ENCODE assay signal across 10 cellular contexts in genomic region chr1:28601696-28602095, GRCh38. TPM values are rescaled to one million over a fixed set of nuclear protein-coding genes. Genes with fewer than 3 reads are reported as not detected.
DNase-seq lines count a peak whose midpoint lies in the region; ATAC-seq and TF ChIP-seq lines count a peak whose summit lies in the region.
"Had no signal": no experiment of that assay in that cellular context is flagged by ENCODE, and none has a peak within 500 bp of the region (broad histone marks: within the 10 kb centered on the region; RNA-seq: fewer than 3 reads in every experiment).

No MANE protein-coding gene starts in this region.

- WGBS in mesenchymal stem cell = 9% methylated on average over 3 of the region's 3 CpGs
- WGBS in esophagus muscularis mucosa = 62% methylated on average over 2 of the region's 3 CpGs

- peaks cover 16 to 38% of the 10 kb centered on the region in 2 donors for H3K36me3 Mint-ChIP-seq in CD4-positive, alpha-beta memory T cell

- H2BK120ac ChIP-seq in mesenchymal stem cell (ENCODE audit: low read depth, low read length) = no peak overlapping the region

- H3K9ac ChIP-seq in mesenchymal stem cell (ENCODE audit: low read length) = peak overlapping the region; percentile 38
- H3K9ac ChIP-seq: parathyroid adenoma had no signal

- no peak for TF ChIP-seq POLR2A in esophagus muscularis mucosa (IDR thresholded peaks at IDR 0.05; ENCODE audit: low read depth)

- H2BK5ac ChIP-seq in mesenchymal stem cell (ENCODE audit: low read depth, low read length, poor library complexity, severe bottlenecking) = peak overlapping the region; percentile 0

- no peak overlapping the region for H3K4me3 Mint-ChIP-seq in CD4-positive, alpha-beta memory T cell

- H2BK12ac ChIP-seq in mesenchymal stem cell (ENCODE audit: low read length in 2 of 2) = no peak overlapping the region

- no peak overlapping the region for H3K4me3 ChIP-seq in ascending aorta
- H3K4me3 ChIP-seq in mesenchymal stem cell (ENCODE audit: insufficient read depth in 1 of 2, low read depth in 1 of 2, low read length in 2 of 2) = peak overlapping the region in 1 of 2 experiments; percentile 51
- H3K4me3 ChIP-seq in CD4-positive, alpha-beta memory T cell (ENCODE audit: low read length in 2 of 2) = no peak overlapping the region
- no peak overlapping the region for H3K4me3 ChIP-seq in esophagus muscularis mucosa

- CTCF ChIA-PET in CD4-positive, alpha-beta memory T cell (lab: Charles Lee; ENCODE audit: partially characterized antibody) = interaction anchor here (1.0 to 2.8 kb wide), 3 partner anchors 21 to 192 kb away, joined by 3 to 11 read pairs (median 4); no protein-coding TSS in a partner anchor

- H3K9me3 ChIP-seq in ascending aorta = no peaks in the 10 kb centered on the region
- no peaks in the 10 kb centered on the region for H3K9me3 ChIP-seq in mesenchymal stem cell (ENCODE audit: control insufficient read depth, low read length)
- H3K9me3 ChIP-seq in CD4-positive, alpha-beta memory T cell (ENCODE audit: control insufficient read depth in 1 of 2, low read length in 2 of 2) = no peaks in the 10 kb centered on the region
- no peaks in the 10 kb centered on the region for H3K9me3 ChIP-seq in esophagus muscularis mucosa

- H3K14ac ChIP-seq in mesenchymal stem cell (ENCODE audit: low read length in 2 of 2) = no peak overlapping the region

- peak overlapping the region in 1 of 7 donors; percentile 48 for H3K27ac Mint-ChIP-seq in CD4-positive, alpha-beta memory T cell

- peak overlapping the region; percentile 15 for H2AK5ac ChIP-seq in mesenchymal stem cell (ENCODE audit: low read length, severe bottlenecking)

- H3K36me3 ChIP-seq in ascending aorta = peaks cover 29 to 34% of the 10 kb centered on the region in 2 donors
- peaks cover 22 to 34% of the 10 kb centered on the region in 2 experiments for H3K36me3 ChIP-seq in mesenchymal stem cell (ENCODE audit: control insufficient read depth in 1 of 2, insufficient read depth in 2 of 2, low read depth in 1 of 2, low read length in 2 of 2)
- H3K36me3 ChIP-seq in CD4-positive, alpha-beta memory T cell (ENCODE audit: insufficient read depth, low read length) = peaks cover 23% of the 10 kb centered on the region
- H3K36me3 ChIP-seq in esophagus muscularis mucosa = peaks cover 21 to 52% (median 43%) of the 10 kb centered on the region in 4 donors

- in situ Hi-C loops in Caki2 (cut with HindIII; ENCODE audit: low pct_unique_long_range_greater_than_20kb, low sequenced_read_pairs) = no loop called here

- H3K27me3 Mint-ChIP-seq in CD4-positive, alpha-beta memory T cell = no peaks in the 10 kb centered on the region

- H3K27me3 ChIP-seq in ascending aorta (no peaks in the 10 kb centered on the region), mesenchymal stem cell (ENCODE audit: control insufficient read depth in 1 of 2, insufficient read depth in 1 of 2, low read length in 2 of 2) (no peaks in the 10 kb centered on the region), esophagus muscularis mucosa (no peaks in the 10 kb centered on the region)
- no peaks in the 10 kb centered on the region for H3K27me3 ChIP-seq in CD4-positive, alpha-beta memory T cell (ENCODE audit: insufficient read depth, low read length)

- peaks cover 0 to 3% (median 0%) of the 10 kb centered on the region in 8 donors for H3K9me3 Mint-ChIP-seq in CD4-positive, alpha-beta memory T cell

- H3K79me1 ChIP-seq in mesenchymal stem cell (replicated peaks; ENCODE audit: low read length, poor library complexity, severe bottlenecking) = no peaks in the 10 kb centered on the region

- peak overlapping the region; percentile 36 for H3K4me2 ChIP-seq in mesenchymal stem cell (ENCODE audit: low read length, poor library complexity, severe bottlenecking)

- intact Hi-C loops in ascending aorta (cut with DNase I) (loop anchor here (1.0 to 2.0 kb wide), 3 partner anchors 83 to 241 kb away; no protein-coding TSS in a partner anchor), esophagus muscularis mucosa (cut with DNase I) (loop anchor here (2.0 to 10.0 kb wide), 2 partner anchors 85 to 247 kb away; no protein-coding TSS in a partner anchor)
- intact Hi-C loops in CD4-positive, alpha-beta memory T cell (cut with micrococcal nuclease) = loop anchor here (5.0 to 10.0 kb wide), 2 partner anchors 197 to 354 kb away; no protein-coding TSS in a partner anchor

- peak overlapping the region; percentile 57 for H2BK15ac ChIP-seq in mesenchymal stem cell (ENCODE audit: low read depth, poor library complexity, severe bottlenecking)

- H3K27ac ChIP-seq in ascending aorta (peak overlapping the region; percentile 53 to 65), mesenchymal stem cell (ENCODE audit: low read length, poor library complexity, severe bottlenecking) (peak overlapping the region; percentile 63), esophagus muscularis mucosa (replicated peaks in 1 of 4) (peak overlapping the region in 2 of 4 donors; percentile 3 to 23)
- H3K27ac ChIP-seq in CD4-positive, alpha-beta memory T cell (ENCODE audit: low read depth, low read length) = no peak overlapping the region
- H3K27ac ChIP-seq: parathyroid adenoma had no signal

- ATAC-seq in HG03520 (IDR thresholded peaks at IDR 0.05; ENCODE audit: unreplicated experiment) (no peak), GM21423 (IDR thresholded peaks at IDR 0.05; ENCODE audit: unreplicated experiment) (no peak)

- H4K91ac ChIP-seq in mesenchymal stem cell (ENCODE audit: low read length) = no peak overlapping the region

- no peak overlapping the region for H3K23ac ChIP-seq in mesenchymal stem cell (ENCODE audit: low read length in 2 of 2)

- POLR2A ChIA-PET in CD4-positive, alpha-beta memory T cell (lab: Charles Lee; ENCODE audit: partially characterized antibody) = interaction anchor here (1.2 to 4.9 kb wide), 2 partner anchors 20 to 48 kb away, joined by 3 to 31 read pairs; no protein-coding TSS in a partner anchor

- TF ChIP-seq EP300 in esophagus muscularis mucosa (IDR thresholded peaks at IDR 0.05) = no peak

- TF ChIP-seq CTCF in ascending aorta (IDR thresholded peaks at IDR 0.05) = no peak
- no peak for TF ChIP-seq CTCF in esophagus muscularis mucosa (IDR thresholded peaks at IDR 0.05)

- peaks cover 6 to 8% of the 10 kb centered on the region in 2 donors for H3K4me1 ChIP-seq in ascending aorta
- peaks cover 15% of the 10 kb centered on the region for H3K4me1 ChIP-seq in mesenchymal stem cell (ENCODE audit: control insufficient read depth, insufficient read depth, low read depth, low read length)
- no peaks in the 10 kb centered on the region for H3K4me1 ChIP-seq in CD4-positive, alpha-beta memory T cell (ENCODE audit: insufficient read depth, low read length)
- peaks cover 0 to 15% (median 11%) of the 10 kb centered on the region in 4 donors for H3K4me1 ChIP-seq in esophagus muscularis mucosa
- H3K4me1 ChIP-seq: parathyroid adenoma had no signal

- no peak overlapping the region for H3K4ac ChIP-seq in mesenchymal stem cell (ENCODE audit: low read depth in 1 of 2, low read length in 2 of 2)

- peak overlapping the region; percentile 24 for H4K8ac ChIP-seq in mesenchymal stem cell (ENCODE audit: low read length)

- H2AFZ ChIP-seq in mesenchymal stem cell (ENCODE audit: low read depth, low read length) = no peak overlapping the region
- H2AFZ ChIP-seq: parathyroid adenoma had no signal

- H3K18ac ChIP-seq in mesenchymal stem cell (ENCODE audit: low read depth in 1 of 2, low read length in 2 of 2) = peak overlapping the region; percentile 1 to 5

- DNase-seq in Caki2 (ENCODE audit: low read depth) (peak; percentile 72), HS-27A (ENCODE audit: low read depth) (peak; percentile 94), ascending aorta (ENCODE audit: low spot score in 2 of 2) (no peak), mesenchymal stem cell (peak; percentile 90), esophagus muscularis mucosa (ENCODE audit: extremely low spot score) (no peak)
- no peak for DNase-seq in CD4-positive, alpha-beta memory T cell
- DNase-seq: effector memory CD4-positive, alpha-beta T cell had no signal

- H3K4me1 Mint-ChIP-seq in CD4-positive, alpha-beta memory T cell = peaks cover 0 to 2% (median 0%) of the 10 kb centered on the region in 4 donors

RNA-seq across cellular contexts. Expression of gene RAB42, which starts 9.6 kb away (rescaled TPM):
- not detected in 2 replicates for total RNA-seq in Caki2 (2014; rRNA removed; shearing (Covaris generic); ENCODE audit: low replicate concordance)
- total RNA-seq in ascending aorta (not detected), esophagus muscularis mucosa (1 to 10 TPM in 3 of 4 donors, under 1 TPM in 1; 0.98 to 4.0 (median 2.9) TPM)
- 4.8 TPM for polyA plus RNA-seq in mesenchymal stem cell (2013, experiment 1 of 2)
- polyA plus RNA-seq in mesenchymal stem cell (2013, experiment 2 of 2) = 4.9 TPM
- 1 to 10 TPM in 1 of 2 experiments, under 1 TPM in 1; 0.38 to 1.3 TPM for total RNA-seq in CD4-positive, alpha-beta memory T cell
- polyA plus RNA-seq in CD4-positive, alpha-beta memory T cell = not detected

RNA-seq across cellular contexts. Expression of gene TAF12, which starts 41.2 kb away (rescaled TPM):
- 19.7 and 27.3 TPM in 2 replicates for total RNA-seq in Caki2 (2014; rRNA removed; shearing (Covaris generic); ENCODE audit: low replicate concordance)
- total RNA-seq in ascending aorta (32.2 TPM), esophagus muscularis mucosa (10 to 100 TPM; 16.1 to 17.6 (median 17.1) TPM)
- 41.7 TPM for polyA plus RNA-seq in mesenchymal stem cell (2013, experiment 1 of 2)
- 41.4 TPM for polyA plus RNA-seq in mesenchymal stem cell (2013, experiment 2 of 2)
- total RNA-seq in CD4-positive, alpha-beta memory T cell = 10 to 100 TPM; 23.5 to 25.2 TPM
- polyA plus RNA-seq in CD4-positive, alpha-beta memory T cell = 10 to 100 TPM; 52.1 to 53.4 TPM

RNA-seq across cellular contexts. Expression of gene RNU11, which starts 46.7 kb away (rescaled TPM):
- not detected in 2 replicates for total RNA-seq in Caki2 (2014; rRNA removed; shearing (Covaris generic); ENCODE audit: low replicate concordance)
- total RNA-seq in ascending aorta (not detected), esophagus muscularis mucosa (not detected)
- polyA plus RNA-seq in mesenchymal stem cell (2013, experiment 1 of 2) = not detected
- polyA plus RNA-seq in mesenchymal stem cell (2013, experiment 2 of 2) = not detected
- not detected for total RNA-seq in CD4-positive, alpha-beta memory T cell
- not detected for polyA plus RNA-seq in CD4-positive, alpha-beta memory T cell

RNA-seq across cellular contexts. Expression of gene TRNAU1AP, which starts 48.8 kb away (rescaled TPM):
- total RNA-seq in Caki2 (2014; rRNA removed; shearing (Covaris generic); ENCODE audit: low replicate concordance) = 15.3 and 22.7 TPM in 2 replicates
- total RNA-seq in ascending aorta = 11.0 TPM
- 18.3 TPM for polyA plus RNA-seq in mesenchymal stem cell (2013, experiment 1 of 2)
- polyA plus RNA-seq in mesenchymal stem cell (2013, experiment 2 of 2) = 16.2 TPM
- total RNA-seq in CD4-positive, alpha-beta memory T cell = 10 to 100 TPM; 46.3 to 46.7 TPM
- 10 to 100 TPM; 25.8 to 30.7 TPM for polyA plus RNA-seq in CD4-positive, alpha-beta memory T cell
- 10 to 100 TPM; 19.4 to 34.1 (median 23.2) TPM for total RNA-seq in esophagus muscularis mucosa

Comparison
In these comparisons a context has a peak if more than half of its experiments do, and no peak if none do; other contexts are left out.
1. DNase-seq: peak in Caki2 (single experiment), HS-27A (single experiment) and mesenchymal stem cell (single experiment); none in ascending aorta (0 of 2), CD4-positive, alpha-beta memory T cell (0 of 5) and esophagus muscularis mucosa (single experiment).